2 cellular contexts compared by ENCODE assay signal in the genomic region with DNA sequence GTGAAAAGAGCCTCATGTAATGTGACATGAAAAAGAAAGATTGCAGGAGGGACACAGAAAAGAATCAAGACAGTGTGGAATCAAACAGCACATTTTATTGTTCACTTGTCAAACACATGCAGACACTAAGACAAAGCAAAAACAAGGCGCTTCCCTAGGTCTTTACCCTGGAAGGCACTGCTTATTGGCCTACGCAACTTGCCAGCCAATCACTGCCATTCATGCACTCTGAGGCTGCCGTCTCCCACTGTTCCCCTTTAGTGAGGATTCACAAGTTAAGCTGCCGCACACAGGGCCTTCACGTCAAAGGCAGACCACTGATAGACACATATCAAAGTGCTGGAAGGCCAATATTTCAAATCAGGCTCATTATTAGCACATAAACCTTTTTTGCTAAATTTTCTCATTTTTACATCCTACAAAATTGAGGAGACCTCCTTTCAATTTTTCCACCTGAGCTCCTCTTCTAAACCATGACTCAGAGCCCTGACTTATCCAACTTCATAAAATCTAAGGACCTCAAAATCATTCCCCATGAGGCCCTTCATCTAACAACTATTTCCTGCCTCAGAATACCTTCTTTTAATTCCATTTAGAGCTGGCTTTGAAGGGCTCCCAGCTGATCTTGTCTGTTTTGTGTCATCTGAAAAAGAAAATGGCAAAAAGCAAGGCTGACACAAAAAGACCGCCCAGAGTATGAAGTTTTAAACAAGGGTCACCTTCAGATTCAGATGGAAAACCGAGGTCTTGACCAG.
TF ChIP-seq lines count a peak whose summit lies in the region.

No MANE protein-coding gene starts in this region.

TF ChIP-seq in SK-N-SH, 30 proteins besides CTCF, POLR2A, EP300 and RAD21:
- peak; percentile 39; the same call in 1 of the 2 replicates for TF ChIP-seq TCF12 (IDR thresholded peaks at IDR 0.05)
- TF ChIP-seq, protein P1, sequence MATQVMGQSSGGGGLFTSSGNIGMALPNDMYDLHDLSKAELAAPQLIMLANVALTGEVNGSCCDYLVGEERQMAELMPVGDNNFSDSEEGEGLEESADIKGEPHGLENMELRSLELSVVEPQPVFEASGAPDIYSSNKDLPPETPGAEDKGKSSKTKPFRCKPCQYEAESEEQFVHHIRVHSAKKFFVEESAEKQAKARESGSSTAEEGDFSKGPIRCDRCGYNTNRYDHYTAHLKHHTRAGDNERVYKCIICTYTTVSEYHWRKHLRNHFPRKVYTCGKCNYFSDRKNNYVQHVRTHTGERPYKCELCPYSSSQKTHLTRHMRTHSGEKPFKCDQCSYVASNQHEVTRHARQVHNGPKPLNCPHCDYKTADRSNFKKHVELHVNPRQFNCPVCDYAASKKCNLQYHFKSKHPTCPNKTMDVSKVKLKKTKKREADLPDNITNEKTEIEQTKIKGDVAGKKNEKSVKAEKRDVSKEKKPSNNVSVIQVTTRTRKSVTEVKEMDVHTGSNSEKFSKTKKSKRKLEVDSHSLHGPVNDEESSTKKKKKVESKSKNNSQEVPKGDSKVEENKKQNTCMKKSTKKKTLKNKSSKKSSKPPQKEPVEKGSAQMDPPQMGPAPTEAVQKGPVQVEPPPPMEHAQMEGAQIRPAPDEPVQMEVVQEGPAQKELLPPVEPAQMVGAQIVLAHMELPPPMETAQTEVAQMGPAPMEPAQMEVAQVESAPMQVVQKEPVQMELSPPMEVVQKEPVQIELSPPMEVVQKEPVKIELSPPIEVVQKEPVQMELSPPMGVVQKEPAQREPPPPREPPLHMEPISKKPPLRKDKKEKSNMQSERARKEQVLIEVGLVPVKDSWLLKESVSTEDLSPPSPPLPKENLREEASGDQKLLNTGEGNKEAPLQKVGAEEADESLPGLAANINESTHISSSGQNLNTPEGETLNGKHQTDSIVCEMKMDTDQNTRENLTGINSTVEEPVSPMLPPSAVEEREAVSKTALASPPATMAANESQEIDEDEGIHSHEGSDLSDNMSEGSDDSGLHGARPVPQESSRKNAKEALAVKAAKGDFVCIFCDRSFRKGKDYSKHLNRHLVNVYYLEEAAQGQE (IDR thresholded peaks at IDR 0.05; ENCODE audit: low read depth, low read length) = no peak

TF ChIP-seq in H1, 55 proteins besides CTCF, POLR2A, EP300 and RAD21:
- TF ChIP-seq SIN3A (conservative IDR thresholded peaks at IDR 0.05 in 1 of 2, IDR thresholded peaks at IDR 0.05 in 1 of 2; ENCODE audit: low read depth in 1 of 2, low read length in 2 of 2) (no peak), TEAD4 (IDR thresholded peaks at IDR 0.05; ENCODE audit: low read depth, low read length) (no peak), CREB1 (IDR thresholded peaks at IDR 0.05) (no peak), TAF7 (optimal IDR thresholded peaks at IDR 0.05; ENCODE audit: borderline replicate concordance, low read depth, low read length) (no peak), RNF2 (IDR thresholded peaks at IDR 0.05; ENCODE audit: borderline replicate concordance, low read depth, low read length, missing control alignments, poor library complexity, severe bottlenecking) (no peak), CTBP2 (IDR thresholded peaks at IDR 0.05; ENCODE audit: borderline replicate concordance, insufficient read depth, insufficient read length, low read length) (no peak), TCF12 (IDR thresholded peaks at IDR 0.05; ENCODE audit: low read depth, low read length) (no peak), KDM1A (IDR thresholded peaks at IDR 0.05; ENCODE audit: borderline replicate concordance, low read length) (no peak), CBX5 (IDR thresholded peaks at IDR 0.05; ENCODE audit: low read depth, low read length) (no peak), SIX5 (IDR thresholded peaks at IDR 0.05; ENCODE audit: low read depth, low read length) (no peak), EGR1 (IDR thresholded peaks at IDR 0.05; ENCODE audit: borderline replicate concordance, low read depth, low read length) (no peak), CBX8 (IDR thresholded peaks at IDR 0.05; ENCODE audit: borderline replicate concordance, low read depth, low read length) (no peak), EZH2 (IDR thresholded peaks at IDR 0.05; ENCODE audit: low read depth, low read length, severe bottlenecking) (no peak), BACH1 (IDR thresholded peaks at IDR 0.05; ENCODE audit: low read length) (no peak), GABPA (IDR thresholded peaks at IDR 0.05; ENCODE audit: borderline replicate concordance, insufficient read depth, low read length) (no peak)
- TF ChIP-seq, protein P2, sequence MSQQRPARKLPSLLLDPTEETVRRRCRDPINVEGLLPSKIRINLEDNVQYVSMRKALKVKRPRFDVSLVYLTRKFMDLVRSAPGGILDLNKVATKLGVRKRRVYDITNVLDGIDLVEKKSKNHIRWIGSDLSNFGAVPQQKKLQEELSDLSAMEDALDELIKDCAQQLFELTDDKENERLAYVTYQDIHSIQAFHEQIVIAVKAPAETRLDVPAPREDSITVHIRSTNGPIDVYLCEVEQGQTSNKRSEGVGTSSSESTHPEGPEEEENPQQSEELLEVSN (IDR thresholded peaks at IDR 0.05) = no peak
- TF ChIP-seq, protein P3, sequence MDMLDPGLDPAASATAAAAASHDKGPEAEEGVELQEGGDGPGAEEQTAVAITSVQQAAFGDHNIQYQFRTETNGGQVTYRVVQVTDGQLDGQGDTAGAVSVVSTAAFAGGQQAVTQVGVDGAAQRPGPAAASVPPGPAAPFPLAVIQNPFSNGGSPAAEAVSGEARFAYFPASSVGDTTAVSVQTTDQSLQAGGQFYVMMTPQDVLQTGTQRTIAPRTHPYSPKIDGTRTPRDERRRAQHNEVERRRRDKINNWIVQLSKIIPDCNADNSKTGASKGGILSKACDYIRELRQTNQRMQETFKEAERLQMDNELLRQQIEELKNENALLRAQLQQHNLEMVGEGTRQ (IDR thresholded peaks at IDR 0.05; ENCODE audit: low read length) = no peak
- TF ChIP-seq, protein P4, sequence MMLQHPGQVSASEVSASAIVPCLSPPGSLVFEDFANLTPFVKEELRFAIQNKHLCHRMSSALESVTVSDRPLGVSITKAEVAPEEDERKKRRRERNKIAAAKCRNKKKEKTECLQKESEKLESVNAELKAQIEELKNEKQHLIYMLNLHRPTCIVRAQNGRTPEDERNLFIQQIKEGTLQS (IDR thresholded peaks at IDR 0.05; ENCODE audit: insufficient read depth, low read depth, low read length) = no peak
- TF ChIP-seq, protein P5, sequence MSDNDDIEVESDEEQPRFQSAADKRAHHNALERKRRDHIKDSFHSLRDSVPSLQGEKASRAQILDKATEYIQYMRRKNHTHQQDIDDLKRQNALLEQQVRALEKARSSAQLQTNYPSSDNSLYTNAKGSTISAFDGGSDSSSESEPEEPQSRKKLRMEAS (IDR thresholded peaks at IDR 0.05) = no peak
